In the genomic region with DNA sequence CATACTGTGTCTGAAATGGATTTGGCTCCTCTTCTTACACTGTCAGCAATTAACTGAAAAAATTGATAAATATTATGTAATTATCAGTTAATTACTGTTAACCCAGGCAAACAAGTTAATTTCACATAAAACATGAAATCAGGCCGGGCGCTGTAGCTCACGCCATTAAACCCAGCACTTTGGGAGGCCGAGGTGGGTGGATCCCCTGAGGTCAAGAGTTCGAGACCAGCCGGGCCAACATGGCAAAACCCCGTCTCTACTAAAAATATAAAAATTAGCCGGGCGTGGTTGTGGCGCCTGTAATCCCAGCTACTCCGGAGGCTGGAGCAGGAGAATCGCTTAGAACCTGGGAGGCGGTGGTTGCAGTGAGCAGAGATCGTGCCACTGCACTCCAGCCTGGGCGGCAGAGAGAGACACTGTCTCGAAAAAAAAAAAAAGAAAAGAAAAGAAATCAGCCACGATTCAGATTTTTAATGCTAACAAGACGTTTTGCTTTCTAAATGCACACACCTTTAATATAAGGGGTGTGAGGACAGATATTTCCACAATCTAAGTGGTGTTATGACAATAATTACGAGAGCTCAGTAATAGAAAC, we compare ENCODE assay signal across 1 cellular context.
TF ChIP-seq lines count a peak whose summit lies in the region.

No MANE protein-coding gene starts in this region.

TF ChIP-seq in HEK293, 187 proteins besides CTCF, POLR2A, EP300 and RAD21 (continued from another document and continues in another):
- TF ChIP-seq, protein P1, sequence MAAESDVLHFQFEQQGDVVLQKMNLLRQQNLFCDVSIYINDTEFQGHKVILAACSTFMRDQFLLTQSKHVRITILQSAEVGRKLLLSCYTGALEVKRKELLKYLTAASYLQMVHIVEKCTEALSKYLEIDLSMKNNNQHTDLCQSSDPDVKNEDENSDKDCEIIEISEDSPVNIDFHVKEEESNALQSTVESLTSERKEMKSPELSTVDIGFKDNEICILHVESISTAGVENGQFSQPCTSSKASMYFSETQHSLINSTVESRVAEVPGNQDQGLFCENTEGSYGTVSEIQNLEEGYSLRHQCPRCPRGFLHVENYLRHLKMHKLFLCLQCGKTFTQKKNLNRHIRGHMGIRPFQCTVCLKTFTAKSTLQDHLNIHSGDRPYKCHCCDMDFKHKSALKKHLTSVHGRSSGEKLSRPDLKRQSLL (tag by site-specific recombination; IDR thresholded peaks at IDR 0.05): no peak
- TF ChIP-seq ZNF155 (tag by site-specific recombination; IDR thresholded peaks at IDR 0.05) (no peak), ZNF157 (tag by site-specific recombination; IDR thresholded peaks at IDR 0.05) (no peak), ZNF473 (tag by site-specific recombination; IDR thresholded peaks at IDR 0.05) (no peak), ZSCAN30 (tag by site-specific recombination; IDR thresholded peaks at IDR 0.05) (no peak), ZBTB17 (tag by site-specific recombination; IDR thresholded peaks at IDR 0.05) (peak; percentile 68), ZNF843 (tag by site-specific recombination; IDR thresholded peaks at IDR 0.05) (0 out of 2 replicates have a peak, but pooled peaks have one; percentile 5), ZNF211 (tag by site-specific recombination; IDR thresholded peaks at IDR 0.05; ENCODE audit: low read depth) (no peak), ZNF529 (tag by site-specific recombination; IDR thresholded peaks at IDR 0.05; ENCODE audit: insufficient replicate concordance) (no peak), BCL11B (tag by site-specific recombination; IDR thresholded peaks at IDR 0.05; ENCODE audit: low read depth) (no peak), ZFP37 (tag by site-specific recombination; IDR thresholded peaks at IDR 0.05) (no peak), ZNF610 (tag by site-specific recombination; IDR thresholded peaks at IDR 0.05; ENCODE audit: borderline replicate concordance) (0 out of 2 replicates have a peak, but pooled peaks have one; percentile 15), ZFP69B (tag by site-specific recombination; IDR thresholded peaks at IDR 0.05) (no peak), ZNF391 (tag by site-specific recombination; IDR thresholded peaks at IDR 0.05; ENCODE audit: borderline replicate concordance, low read depth) (no peak), MZF1 (tag by site-specific recombination; IDR thresholded peaks at IDR 0.05; ENCODE audit: borderline replicate concordance) (no peak), SETDB1 (IDR thresholded peaks at IDR 0.05; ENCODE audit: insufficient read length, low read length) (no peak), SP7 (tag by site-specific recombination; IDR thresholded peaks at IDR 0.05) (no peak), ZNF571 (tag by site-specific recombination; IDR thresholded peaks at IDR 0.05) (no peak), ZNF561 (tag by site-specific recombination; IDR thresholded peaks at IDR 0.05; ENCODE audit: borderline replicate concordance) (no peak), ZNF239 (tag by site-specific recombination; IDR thresholded peaks at IDR 0.05) (no peak), OVOL3 (tag by site-specific recombination; IDR thresholded peaks at IDR 0.05) (no peak)
- TF ChIP-seq, protein P2, sequence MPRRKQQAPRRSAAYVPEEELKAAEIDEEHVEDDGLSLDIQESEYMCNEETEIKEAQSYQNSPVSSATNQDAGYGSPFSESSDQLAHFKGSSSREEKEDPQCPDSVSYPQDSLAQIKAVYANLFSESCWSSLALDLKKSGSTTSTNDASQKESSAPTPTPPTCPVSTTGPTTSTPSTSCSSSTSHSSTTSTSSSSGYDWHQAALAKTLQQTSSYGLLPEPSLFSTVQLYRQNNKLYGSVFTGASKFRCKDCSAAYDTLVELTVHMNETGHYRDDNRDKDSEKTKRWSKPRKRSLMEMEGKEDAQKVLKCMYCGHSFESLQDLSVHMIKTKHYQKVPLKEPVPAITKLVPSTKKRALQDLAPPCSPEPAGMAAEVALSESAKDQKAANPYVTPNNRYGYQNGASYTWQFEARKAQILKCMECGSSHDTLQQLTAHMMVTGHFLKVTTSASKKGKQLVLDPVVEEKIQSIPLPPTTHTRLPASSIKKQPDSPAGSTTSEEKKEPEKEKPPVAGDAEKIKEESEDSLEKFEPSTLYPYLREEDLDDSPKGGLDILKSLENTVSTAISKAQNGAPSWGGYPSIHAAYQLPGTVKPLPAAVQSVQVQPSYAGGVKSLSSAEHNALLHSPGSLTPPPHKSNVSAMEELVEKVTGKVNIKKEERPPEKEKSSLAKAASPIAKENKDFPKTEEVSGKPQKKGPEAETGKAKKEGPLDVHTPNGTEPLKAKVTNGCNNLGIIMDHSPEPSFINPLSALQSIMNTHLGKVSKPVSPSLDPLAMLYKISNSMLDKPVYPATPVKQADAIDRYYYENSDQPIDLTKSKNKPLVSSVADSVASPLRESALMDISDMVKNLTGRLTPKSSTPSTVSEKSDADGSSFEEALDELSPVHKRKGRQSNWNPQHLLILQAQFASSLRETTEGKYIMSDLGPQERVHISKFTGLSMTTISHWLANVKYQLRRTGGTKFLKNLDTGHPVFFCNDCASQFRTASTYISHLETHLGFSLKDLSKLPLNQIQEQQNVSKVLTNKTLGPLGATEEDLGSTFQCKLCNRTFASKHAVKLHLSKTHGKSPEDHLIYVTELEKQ (tag by site-specific recombination; IDR thresholded peaks at IDR 0.05; ENCODE audit: borderline replicate concordance): no peak
- TF ChIP-seq, protein P3, sequence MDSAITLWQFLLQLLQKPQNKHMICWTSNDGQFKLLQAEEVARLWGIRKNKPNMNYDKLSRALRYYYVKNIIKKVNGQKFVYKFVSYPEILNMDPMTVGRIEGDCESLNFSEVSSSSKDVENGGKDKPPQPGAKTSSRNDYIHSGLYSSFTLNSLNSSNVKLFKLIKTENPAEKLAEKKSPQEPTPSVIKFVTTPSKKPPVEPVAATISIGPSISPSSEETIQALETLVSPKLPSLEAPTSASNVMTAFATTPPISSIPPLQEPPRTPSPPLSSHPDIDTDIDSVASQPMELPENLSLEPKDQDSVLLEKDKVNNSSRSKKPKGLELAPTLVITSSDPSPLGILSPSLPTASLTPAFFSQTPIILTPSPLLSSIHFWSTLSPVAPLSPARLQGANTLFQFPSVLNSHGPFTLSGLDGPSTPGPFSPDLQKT (IDR thresholded peaks at IDR 0.05; ENCODE audit: borderline replicate concordance, low read depth, low read length): no peak
- TF ChIP-seq, protein P4, sequence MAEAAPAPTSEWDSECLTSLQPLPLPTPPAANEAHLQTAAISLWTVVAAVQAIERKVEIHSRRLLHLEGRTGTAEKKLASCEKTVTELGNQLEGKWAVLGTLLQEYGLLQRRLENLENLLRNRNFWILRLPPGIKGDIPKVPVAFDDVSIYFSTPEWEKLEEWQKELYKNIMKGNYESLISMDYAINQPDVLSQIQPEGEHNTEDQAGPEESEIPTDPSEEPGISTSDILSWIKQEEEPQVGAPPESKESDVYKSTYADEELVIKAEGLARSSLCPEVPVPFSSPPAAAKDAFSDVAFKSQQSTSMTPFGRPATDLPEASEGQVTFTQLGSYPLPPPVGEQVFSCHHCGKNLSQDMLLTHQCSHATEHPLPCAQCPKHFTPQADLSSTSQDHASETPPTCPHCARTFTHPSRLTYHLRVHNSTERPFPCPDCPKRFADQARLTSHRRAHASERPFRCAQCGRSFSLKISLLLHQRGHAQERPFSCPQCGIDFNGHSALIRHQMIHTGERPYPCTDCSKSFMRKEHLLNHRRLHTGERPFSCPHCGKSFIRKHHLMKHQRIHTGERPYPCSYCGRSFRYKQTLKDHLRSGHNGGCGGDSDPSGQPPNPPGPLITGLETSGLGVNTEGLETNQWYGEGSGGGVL (tag by site-specific recombination; IDR thresholded peaks at IDR 0.05): no peak
- TF ChIP-seq, protein P5, sequence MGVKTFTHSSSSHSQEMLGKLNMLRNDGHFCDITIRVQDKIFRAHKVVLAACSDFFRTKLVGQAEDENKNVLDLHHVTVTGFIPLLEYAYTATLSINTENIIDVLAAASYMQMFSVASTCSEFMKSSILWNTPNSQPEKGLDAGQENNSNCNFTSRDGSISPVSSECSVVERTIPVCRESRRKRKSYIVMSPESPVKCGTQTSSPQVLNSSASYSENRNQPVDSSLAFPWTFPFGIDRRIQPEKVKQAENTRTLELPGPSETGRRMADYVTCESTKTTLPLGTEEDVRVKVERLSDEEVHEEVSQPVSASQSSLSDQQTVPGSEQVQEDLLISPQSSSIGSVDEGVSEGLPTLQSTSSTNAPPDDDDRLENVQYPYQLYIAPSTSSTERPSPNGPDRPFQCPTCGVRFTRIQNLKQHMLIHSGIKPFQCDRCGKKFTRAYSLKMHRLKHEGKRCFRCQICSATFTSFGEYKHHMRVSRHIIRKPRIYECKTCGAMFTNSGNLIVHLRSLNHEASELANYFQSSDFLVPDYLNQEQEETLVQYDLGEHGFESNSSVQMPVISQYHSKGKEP (tag by site-specific recombination; IDR thresholded peaks at IDR 0.05): no peak
- TF ChIP-seq, protein P6, sequence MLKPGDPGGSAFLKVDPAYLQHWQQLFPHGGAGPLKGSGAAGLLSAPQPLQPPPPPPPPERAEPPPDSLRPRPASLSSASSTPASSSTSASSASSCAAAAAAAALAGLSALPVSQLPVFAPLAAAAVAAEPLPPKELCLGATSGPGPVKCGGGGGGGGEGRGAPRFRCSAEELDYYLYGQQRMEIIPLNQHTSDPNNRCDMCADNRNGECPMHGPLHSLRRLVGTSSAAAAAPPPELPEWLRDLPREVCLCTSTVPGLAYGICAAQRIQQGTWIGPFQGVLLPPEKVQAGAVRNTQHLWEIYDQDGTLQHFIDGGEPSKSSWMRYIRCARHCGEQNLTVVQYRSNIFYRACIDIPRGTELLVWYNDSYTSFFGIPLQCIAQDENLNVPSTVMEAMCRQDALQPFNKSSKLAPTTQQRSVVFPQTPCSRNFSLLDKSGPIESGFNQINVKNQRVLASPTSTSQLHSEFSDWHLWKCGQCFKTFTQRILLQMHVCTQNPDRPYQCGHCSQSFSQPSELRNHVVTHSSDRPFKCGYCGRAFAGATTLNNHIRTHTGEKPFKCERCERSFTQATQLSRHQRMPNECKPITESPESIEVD (tag by site-specific recombination; IDR thresholded peaks at IDR 0.05): no peak
- TF ChIP-seq, protein P7, sequence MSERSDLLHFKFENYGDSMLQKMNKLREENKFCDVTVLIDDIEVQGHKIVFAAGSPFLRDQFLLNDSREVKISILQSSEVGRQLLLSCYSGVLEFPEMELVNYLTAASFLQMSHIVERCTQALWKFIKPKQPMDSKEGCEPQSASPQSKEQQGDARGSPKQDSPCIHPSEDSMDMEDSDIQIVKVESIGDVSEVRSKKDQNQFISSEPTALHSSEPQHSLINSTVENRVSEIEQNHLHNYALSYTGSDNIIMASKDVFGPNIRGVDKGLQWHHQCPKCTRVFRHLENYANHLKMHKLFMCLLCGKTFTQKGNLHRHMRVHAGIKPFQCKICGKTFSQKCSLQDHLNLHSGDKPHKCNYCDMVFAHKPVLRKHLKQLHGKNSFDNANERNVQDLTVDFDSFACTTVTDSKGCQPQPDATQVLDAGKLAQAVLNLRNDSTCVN (tag by site-specific recombination; optimal IDR thresholded peaks at IDR 0.05): no peak
- TF ChIP-seq, protein P8, sequence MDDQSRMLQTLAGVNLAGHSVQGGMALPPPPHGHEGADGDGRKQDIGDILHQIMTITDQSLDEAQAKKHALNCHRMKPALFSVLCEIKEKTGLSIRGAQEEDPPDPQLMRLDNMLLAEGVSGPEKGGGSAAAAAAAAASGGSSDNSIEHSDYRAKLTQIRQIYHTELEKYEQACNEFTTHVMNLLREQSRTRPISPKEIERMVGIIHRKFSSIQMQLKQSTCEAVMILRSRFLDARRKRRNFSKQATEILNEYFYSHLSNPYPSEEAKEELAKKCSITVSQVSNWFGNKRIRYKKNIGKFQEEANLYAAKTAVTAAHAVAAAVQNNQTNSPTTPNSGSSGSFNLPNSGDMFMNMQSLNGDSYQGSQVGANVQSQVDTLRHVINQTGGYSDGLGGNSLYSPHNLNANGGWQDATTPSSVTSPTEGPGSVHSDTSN (CRISPR knock-in tag; IDR thresholded peaks at IDR 0.05): no peak
- TF ChIP-seq, protein P9, sequence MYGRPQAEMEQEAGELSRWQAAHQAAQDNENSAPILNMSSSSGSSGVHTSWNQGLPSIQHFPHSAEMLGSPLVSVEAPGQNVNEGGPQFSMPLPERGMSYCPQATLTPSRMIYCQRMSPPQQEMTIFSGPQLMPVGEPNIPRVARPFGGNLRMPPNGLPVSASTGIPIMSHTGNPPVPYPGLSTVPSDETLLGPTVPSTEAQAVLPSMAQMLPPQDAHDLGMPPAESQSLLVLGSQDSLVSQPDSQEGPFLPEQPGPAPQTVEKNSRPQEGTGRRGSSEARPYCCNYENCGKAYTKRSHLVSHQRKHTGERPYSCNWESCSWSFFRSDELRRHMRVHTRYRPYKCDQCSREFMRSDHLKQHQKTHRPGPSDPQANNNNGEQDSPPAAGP (tag by site-specific recombination; IDR thresholded peaks at IDR 0.05): no peak
- TF ChIP-seq, protein P10, sequence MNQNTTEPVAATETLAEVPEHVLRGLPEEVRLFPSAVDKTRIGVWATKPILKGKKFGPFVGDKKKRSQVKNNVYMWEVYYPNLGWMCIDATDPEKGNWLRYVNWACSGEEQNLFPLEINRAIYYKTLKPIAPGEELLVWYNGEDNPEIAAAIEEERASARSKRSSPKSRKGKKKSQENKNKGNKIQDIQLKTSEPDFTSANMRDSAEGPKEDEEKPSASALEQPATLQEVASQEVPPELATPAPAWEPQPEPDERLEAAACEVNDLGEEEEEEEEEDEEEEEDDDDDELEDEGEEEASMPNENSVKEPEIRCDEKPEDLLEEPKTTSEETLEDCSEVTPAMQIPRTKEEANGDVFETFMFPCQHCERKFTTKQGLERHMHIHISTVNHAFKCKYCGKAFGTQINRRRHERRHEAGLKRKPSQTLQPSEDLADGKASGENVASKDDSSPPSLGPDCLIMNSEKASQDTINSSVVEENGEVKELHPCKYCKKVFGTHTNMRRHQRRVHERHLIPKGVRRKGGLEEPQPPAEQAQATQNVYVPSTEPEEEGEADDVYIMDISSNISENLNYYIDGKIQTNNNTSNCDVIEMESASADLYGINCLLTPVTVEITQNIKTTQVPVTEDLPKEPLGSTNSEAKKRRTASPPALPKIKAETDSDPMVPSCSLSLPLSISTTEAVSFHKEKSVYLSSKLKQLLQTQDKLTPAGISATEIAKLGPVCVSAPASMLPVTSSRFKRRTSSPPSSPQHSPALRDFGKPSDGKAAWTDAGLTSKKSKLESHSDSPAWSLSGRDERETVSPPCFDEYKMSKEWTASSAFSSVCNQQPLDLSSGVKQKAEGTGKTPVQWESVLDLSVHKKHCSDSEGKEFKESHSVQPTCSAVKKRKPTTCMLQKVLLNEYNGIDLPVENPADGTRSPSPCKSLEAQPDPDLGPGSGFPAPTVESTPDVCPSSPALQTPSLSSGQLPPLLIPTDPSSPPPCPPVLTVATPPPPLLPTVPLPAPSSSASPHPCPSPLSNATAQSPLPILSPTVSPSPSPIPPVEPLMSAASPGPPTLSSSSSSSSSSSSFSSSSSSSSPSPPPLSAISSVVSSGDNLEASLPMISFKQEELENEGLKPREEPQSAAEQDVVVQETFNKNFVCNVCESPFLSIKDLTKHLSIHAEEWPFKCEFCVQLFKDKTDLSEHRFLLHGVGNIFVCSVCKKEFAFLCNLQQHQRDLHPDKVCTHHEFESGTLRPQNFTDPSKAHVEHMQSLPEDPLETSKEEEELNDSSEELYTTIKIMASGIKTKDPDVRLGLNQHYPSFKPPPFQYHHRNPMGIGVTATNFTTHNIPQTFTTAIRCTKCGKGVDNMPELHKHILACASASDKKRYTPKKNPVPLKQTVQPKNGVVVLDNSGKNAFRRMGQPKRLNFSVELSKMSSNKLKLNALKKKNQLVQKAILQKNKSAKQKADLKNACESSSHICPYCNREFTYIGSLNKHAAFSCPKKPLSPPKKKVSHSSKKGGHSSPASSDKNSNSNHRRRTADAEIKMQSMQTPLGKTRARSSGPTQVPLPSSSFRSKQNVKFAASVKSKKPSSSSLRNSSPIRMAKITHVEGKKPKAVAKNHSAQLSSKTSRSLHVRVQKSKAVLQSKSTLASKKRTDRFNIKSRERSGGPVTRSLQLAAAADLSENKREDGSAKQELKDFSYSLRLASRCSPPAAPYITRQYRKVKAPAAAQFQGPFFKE (tag by site-specific recombination; IDR thresholded peaks at IDR 0.05; ENCODE audit: borderline replicate concordance): no peak
- TF ChIP-seq, protein P11, sequence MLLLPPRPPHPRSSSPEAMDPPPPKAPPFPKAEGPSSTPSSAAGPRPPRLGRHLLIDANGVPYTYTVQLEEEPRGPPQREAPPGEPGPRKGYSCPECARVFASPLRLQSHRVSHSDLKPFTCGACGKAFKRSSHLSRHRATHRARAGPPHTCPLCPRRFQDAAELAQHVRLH (tag by site-specific recombination; IDR thresholded peaks at IDR 0.05): peak; percentile 81; the same call in 1 of the 2 replicates
